ENCODE assay signal across 8 cellular contexts in genomic region chr9:137611623-137612609, GRCh38. TPM values are rescaled to one million over a fixed set of nuclear protein-coding genes. Genes with fewer than 3 reads are reported as not detected.
DNase-seq lines count a peak whose midpoint lies in the region; ATAC-seq, FAIRE-seq and TF ChIP-seq lines count a peak whose summit lies in the region.

No MANE protein-coding gene starts in this region.

- CTCF ChIA-PET in PC-9 (lab: Charles Lee): no interaction called here

- no peak overlapping the region for H2BK15ac ChIP-seq in mesendoderm (replicated peaks; ENCODE audit: low read depth)

- H3K18ac ChIP-seq in mesendoderm (ENCODE audit: low read length): no peak overlapping the region

- H3K79me2 ChIP-seq in PC-9 (ENCODE audit: low read depth) (peaks cover 67% of the 10 kb centered on the region), mesendoderm (ENCODE audit: control insufficient read depth, insufficient read depth, low read length) (peaks cover 5% of the 10 kb centered on the region)

- H3K56ac ChIP-seq in mesendoderm (ENCODE audit: low read length): peak overlapping the region; percentile 9

- 0 out of 2 replicates have a peak, but pooled peaks cover 3% of the 10 kb centered on the region for H4K20me1 ChIP-seq in PC-9 (ENCODE audit: insufficient read depth)

- no peak overlapping the region for H2AFZ ChIP-seq in PC-9

- no peaks in the 10 kb centered on the region for H3K27me3 ChIP-seq in PC-9 (ENCODE audit: insufficient read depth, low read depth)
- no peaks in the 10 kb centered on the region for H3K27me3 ChIP-seq in bronchial epithelial cell (ENCODE audit: control insufficient read depth, insufficient read depth, low read length)
- H3K27me3 ChIP-seq in mesendoderm (ENCODE audit: insufficient read depth, low read length, poor library complexity): no peaks in the 10 kb centered on the region

- POLR2A ChIA-PET in PC-9 (lab: Charles Lee; ENCODE audit: unreplicated experiment): no interaction called here

- H3K27ac ChIP-seq in PC-9 (peak overlapping the region; percentile 97), mesendoderm (ENCODE audit: low read depth, low read length) (no peak overlapping the region)

- H3K4me2 ChIP-seq in PC-9 (peak overlapping the region; percentile 78), mesendoderm (ENCODE audit: low read length) (no peak overlapping the region)

- no peak overlapping the region for H2BK120ac ChIP-seq in mesendoderm (ENCODE audit: low read depth, low read length)

- no peak overlapping the region for H4K8ac ChIP-seq in mesendoderm (ENCODE audit: low read depth, low read length)

- no peak overlapping the region for H3K9ac ChIP-seq in mesendoderm (ENCODE audit: low read length)

- FAIRE-seq in bronchial epithelial cell (lab: Jason Lieb, UNC): peak; percentile 100

- H2BK5ac ChIP-seq in mesendoderm (ENCODE audit: low read length): no peak overlapping the region

- WGBS in mesendoderm (ENCODE audit: extremely low coverage, insufficient coverage, low lambda C conversion rate): no CpG with 5 or more reads among the region's 21 CpGs

- H3K4ac ChIP-seq in mesendoderm (ENCODE audit: low read depth, low read length): no peak overlapping the region

- H2AK5ac ChIP-seq in mesendoderm (ENCODE audit: low read length): no peak overlapping the region

- peak; percentile 81 to 82 for ATAC-seq in activated CD4-positive, CD25-positive, alpha-beta regulatory T cell treated with anti-CD3 and anti-CD28 coated beads, Interleukin-2, amount 50 U/mL, for 24 hours
- ATAC-seq in GM18502 (IDR thresholded peaks at IDR 0.05; ENCODE audit: poor library complexity, unreplicated experiment): no peak
- ATAC-seq in GM18861 (IDR thresholded peaks at IDR 0.05; ENCODE audit: unreplicated experiment): no peak

- no peak overlapping the region for H4K5ac ChIP-seq in mesendoderm (ENCODE audit: low read length)

- DNase-seq in activated CD4-positive, CD25-positive, alpha-beta regulatory T cell (lab: John Stamatoyannopoulos, UW): no peak
- DNase-seq in PC-9: peak; percentile 99
- peak; percentile 97 for DNase-seq in bronchial epithelial cell (ENCODE audit: low read depth)
- peak; percentile 67 for DNase-seq in mesendoderm
- no peak for DNase-seq in NCI-H446 (lab: John Stamatoyannopoulos, UW)

- H3K4me3 ChIP-seq in PC-9 (peak overlapping the region; percentile 44; the same call in 1 of the 2 replicates), bronchial epithelial cell (ENCODE audit: low read depth, low read length) (peak overlapping the region; percentile 39), mesendoderm (ENCODE audit: low read length) (no peak overlapping the region)

- BruUV-seq in PC-9 (replicated peaks; lab: Mats Ljungman, UMichigan): no TSS peak

- TF ChIP-seq CTCF in PC-9 (conservative IDR thresholded peaks at IDR 0.05) (no peak), bronchial epithelial cell (IDR thresholded peaks at IDR 0.05; ENCODE audit: insufficient read depth, low read length, severe bottlenecking) (no peak)

- H3K36me3 ChIP-seq in PC-9 (ENCODE audit: low read depth) (peaks cover 3% of the 10 kb centered on the region; the same call in 1 of the 2 replicates), bronchial epithelial cell (ENCODE audit: control insufficient read depth, insufficient read depth, low read length) (peaks cover 37% of the 10 kb centered on the region), mesendoderm (ENCODE audit: control insufficient read depth, insufficient read depth, low read length) (peaks cover 4% of the 10 kb centered on the region)

- no peaks in the 10 kb centered on the region for H3K9me3 ChIP-seq in PC-9 (ENCODE audit: insufficient read depth, low read depth)

- intact Hi-C loops in PC-9 (cut with micrococcal nuclease; ENCODE audit: unreplicated experiment): loop anchor here (2.0 to 10.0 kb wide), 4 partner anchors 33 to 370 kb away; partner anchors contain the start of genes DPH7, MRPL41, PNPLA7 and TUBB4B

- H3K23ac ChIP-seq in mesendoderm (ENCODE audit: low read length): no peak overlapping the region

- H3K4me1 ChIP-seq in PC-9 (replicated peaks; ENCODE audit: insufficient read depth) (peaks cover 76% of the 10 kb centered on the region), mesendoderm (ENCODE audit: control insufficient read depth, low read depth, low read length) (peaks cover 3% of the 10 kb centered on the region)

- H3F3A ChIP-seq in PC-9 (ENCODE audit: insufficient read depth, low read depth): peaks cover 45% of the 10 kb centered on the region

- no peaks in the 10 kb centered on the region for H3K9me2 ChIP-seq in PC-9 (ENCODE audit: insufficient read depth)

- H3K79me1 ChIP-seq in mesendoderm (ENCODE audit: low read length): peaks cover 5% of the 10 kb centered on the region

RNA-seq across cellular contexts. Expression of gene ARRDC1, which starts 6.4 kb away (rescaled TPM):
- total RNA-seq in PC-9 (2021) (116 and 127 TPM in 2 replicates), bronchial epithelial cell (114 and 136 TPM in 2 replicates)
- polyA plus RNA-seq in mesendoderm (2013, experiment 1 of 2): 12.8 TPM
- polyA plus RNA-seq in mesendoderm (2013, experiment 2 of 2): 11.7 TPM

RNA-seq across cellular contexts. Expression of gene EHMT1, which starts 6.9 kb away (rescaled TPM):
- 111 and 116 TPM in 2 replicates for total RNA-seq in PC-9 (2021)
- total RNA-seq in bronchial epithelial cell: 45.3 and 45.4 TPM in 2 replicates
- polyA plus RNA-seq in mesendoderm (2013, experiment 1 of 2): 64.8 TPM
- 67.8 TPM for polyA plus RNA-seq in mesendoderm (2013, experiment 2 of 2)

RNA-seq across cellular contexts. Expression of gene ZMYND19, which starts 21.6 kb away (rescaled TPM):
- 47.7 and 49.2 TPM in 2 replicates for total RNA-seq in PC-9 (2021)
- total RNA-seq in bronchial epithelial cell: 30.7 and 34.2 TPM in 2 replicates
- polyA plus RNA-seq in mesendoderm (2013, experiment 1 of 2): 30.2 TPM
- polyA plus RNA-seq in mesendoderm (2013, experiment 2 of 2): 29.7 TPM

RNA-seq across cellular contexts. Expression of gene DPH7, which starts 33.2 kb away (rescaled TPM):
- total RNA-seq in PC-9 (2021) (48.5 and 52.2 TPM in 2 replicates), bronchial epithelial cell (23.6 and 33.7 TPM in 2 replicates)
- 31.5 TPM for polyA plus RNA-seq in mesendoderm (2013, experiment 1 of 2)
- polyA plus RNA-seq in mesendoderm (2013, experiment 2 of 2): 31.5 TPM

Comparison
In these comparisons a context has a peak if more than half of its experiments do, and no peak if none do; other contexts are left out.
1. ATAC-seq: peak in activated CD4-positive, CD25-positive, alpha-beta regulatory T cell treated with anti-CD3 and anti-CD28 coated beads, Interleukin-2, amount 50 U/mL, for 24 hours (2 of 2); none in GM18502 (single experiment) and GM18861 (single experiment).
2. DNase-seq: peak in PC-9 (2 of 2), bronchial epithelial cell (single experiment) and mesendoderm (single experiment); none in activated CD4-positive, CD25-positive, alpha-beta regulatory T cell (0 of 4) and NCI-H446 (0 of 2).